In the genomic region with DNA sequence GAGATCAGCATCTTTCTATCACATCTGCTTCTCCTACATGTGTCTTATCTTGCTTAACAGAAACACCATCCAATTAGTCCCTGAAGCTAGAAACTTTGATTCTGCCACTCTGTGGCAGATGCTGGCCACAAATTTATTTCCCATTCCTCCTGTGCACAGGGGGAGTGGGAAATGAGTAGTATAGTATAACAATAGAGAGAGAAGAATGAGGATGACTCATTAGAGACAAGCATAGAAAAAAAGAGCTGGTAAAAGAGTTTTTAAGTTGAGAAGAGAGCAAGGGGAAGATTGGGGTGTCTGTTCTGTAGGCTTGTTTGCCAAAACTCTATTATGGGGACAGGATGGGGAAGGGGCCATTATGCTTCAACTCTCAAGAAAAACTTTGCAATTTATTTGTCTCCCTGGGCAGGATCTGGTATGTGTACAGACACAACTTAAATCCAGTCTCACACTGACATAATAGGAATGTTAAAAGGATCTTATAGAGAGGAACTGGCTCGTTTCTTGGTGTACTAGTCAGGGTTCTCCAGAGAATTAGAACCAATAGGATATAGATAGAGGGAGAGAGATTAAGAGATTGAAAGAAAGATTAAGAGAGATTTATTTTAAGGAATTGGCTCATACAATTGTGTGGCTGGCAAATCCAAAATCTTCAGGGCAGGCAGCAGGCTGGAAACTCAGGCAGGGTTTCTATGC, we compare ENCODE assay signal across 15 cellular contexts.
DNase-seq lines count a peak whose midpoint lies in the region; ATAC-seq, FAIRE-seq and TF ChIP-seq lines count a peak whose summit lies in the region.
"Had no signal": no experiment of that assay in that cellular context is flagged by ENCODE, and none has a peak within 500 bp of the region (broad histone marks: within the 10 kb centered on the region; RNA-seq: fewer than 3 reads in every experiment).

No MANE protein-coding gene starts in this region.

- no peak for FAIRE-seq in urothelium cell line (lab: Jason Lieb, UNC)
- FAIRE-seq: frontal cortex had no signal

- no peak overlapping the region for H3K27ac ChIP-seq in RWPE1

- no peak overlapping the region for H3K4me3 ChIP-seq in epithelial cell of esophagus (ENCODE audit: low read length)

- POLR2A ChIA-PET in RWPE1 (lab: Yijun Ruan, JAX; ENCODE audit: low non-redundant PET): no interaction called here

- peak; percentile 40 to 92 for ATAC-seq in activated naive CD4-positive, alpha-beta T cell treated with anti-CD3 and anti-CD28 coated beads, Interleukin-2, amount 50 U/mL, for 72 hours
- ATAC-seq: stimulated activated effector memory CD8-positive, alpha-beta T cell treated with anti-CD3 and anti-CD28 coated beads, Interleukin-12 subunit alpha, Interleukin-12 subunit beta, amount 100 ng/mL, for 72 hours had no signal

- H3K36me3 Mint-ChIP-seq in activated naive CD4-positive, alpha-beta T cell treated with anti-CD3 and anti-CD28 coated beads, Interleukin-2, amount 50 U/mL, for 72 hours: no peaks in the 10 kb centered on the region
- H3K36me3 Mint-ChIP-seq: activated naive CD8-positive, alpha-beta T cell; stimulated activated effector memory CD8-positive, alpha-beta T cell treated with anti-CD3 and anti-CD28 coated beads, Interleukin-12 subunit alpha, Interleukin-12 subunit beta, amount 100 ng/mL, for 72 hours had no signal

- TF ChIP-seq CTCF in RWPE1 (conservative IDR thresholded peaks at IDR 0.05; ENCODE audit: low read depth) (no peak), epithelial cell of esophagus (IDR thresholded peaks at IDR 0.05; ENCODE audit: insufficient read depth, low read depth, low read length, missing control alignments) (no peak)

- no peak for DNase-seq in activated naive CD4-positive, alpha-beta T cell treated with anti-CD3 and anti-CD28 coated beads, Interleukin-2, amount 50 U/mL, for 72 hours (ENCODE audit: low spot score in 2 of 2)
- no peak for DNase-seq in activated naive CD4-positive, alpha-beta T cell (lab: John Stamatoyannopoulos, UW)
- DNase-seq in RWPE1 (ENCODE audit: low spot score) (peak; percentile 12), epithelial cell of esophagus (ENCODE audit: low read depth) (peak; percentile 31), urothelium cell line (ENCODE audit: low spot score) (peak; percentile 25), SW480 (ENCODE audit: low spot score) (no peak), OCI-M2 (lab: John Stamatoyannopoulos, UW; ENCODE audit: unreplicated experiment) (no peak)
- DNase-seq in activated CD4-positive, CD25-positive, alpha-beta regulatory T cell treated with anti-CD3 and anti-CD28 coated beads, Interleukin-2, amount 50 U/mL, for 72 hours: no peak
- DNase-seq: NCI-H1092; NCI-H524; stimulated activated CD4-positive, alpha-beta T cell treated with anti-CD3 and anti-CD28 coated beads, Interleukin-4, amount 100 ng/mL, for 1 hour; T1000 had no signal

- CTCF ChIA-PET in RWPE1 (lab: Yijun Ruan, JAX): interaction anchor here (0.7 to 0.8 kb wide), 2 partner anchors 141 to 258 kb away, joined by 3 to 4 read pairs; no protein-coding TSS in a partner anchor

- peaks cover 0 to 4% of the 10 kb centered on the region in 2 donors for H3K9me3 Mint-ChIP-seq in activated naive CD4-positive, alpha-beta T cell treated with anti-CD3 and anti-CD28 coated beads, Interleukin-2, amount 50 U/mL, for 72 hours
- H3K9me3 Mint-ChIP-seq: stimulated activated effector memory CD8-positive, alpha-beta T cell treated with anti-CD3 and anti-CD28 coated beads, Interleukin-12 subunit alpha, Interleukin-12 subunit beta, amount 100 ng/mL, for 72 hours had no signal

- no peak overlapping the region for H3K27ac Mint-ChIP-seq in activated naive CD4-positive, alpha-beta T cell treated with anti-CD3 and anti-CD28 coated beads, Interleukin-2, amount 50 U/mL, for 72 hours
- H3K27ac Mint-ChIP-seq: activated naive CD8-positive, alpha-beta T cell; stimulated activated effector memory CD8-positive, alpha-beta T cell treated with anti-CD3 and anti-CD28 coated beads, Interleukin-12 subunit alpha, Interleukin-12 subunit beta, amount 100 ng/mL, for 72 hours had no signal

Comparison
In these comparisons a context has a peak if more than half of its experiments do, and no peak if none do; other contexts are left out.
1. DNase-seq: peak in RWPE1 (single experiment), epithelial cell of esophagus (single experiment) and urothelium cell line (single experiment); none in activated naive CD4-positive, alpha-beta T cell treated with anti-CD3 and anti-CD28 coated beads, Interleukin-2, amount 50 U/mL, for 72 hours (0 of 2), activated naive CD4-positive, alpha-beta T cell (0 of 4), SW480 (single experiment), OCI-M2 (single experiment) and activated CD4-positive, CD25-positive, alpha-beta regulatory T cell treated with anti-CD3 and anti-CD28 coated beads, Interleukin-2, amount 50 U/mL, for 72 hours (single experiment).